ENCODE assay signal across 14 cellular contexts in the genomic region with DNA sequence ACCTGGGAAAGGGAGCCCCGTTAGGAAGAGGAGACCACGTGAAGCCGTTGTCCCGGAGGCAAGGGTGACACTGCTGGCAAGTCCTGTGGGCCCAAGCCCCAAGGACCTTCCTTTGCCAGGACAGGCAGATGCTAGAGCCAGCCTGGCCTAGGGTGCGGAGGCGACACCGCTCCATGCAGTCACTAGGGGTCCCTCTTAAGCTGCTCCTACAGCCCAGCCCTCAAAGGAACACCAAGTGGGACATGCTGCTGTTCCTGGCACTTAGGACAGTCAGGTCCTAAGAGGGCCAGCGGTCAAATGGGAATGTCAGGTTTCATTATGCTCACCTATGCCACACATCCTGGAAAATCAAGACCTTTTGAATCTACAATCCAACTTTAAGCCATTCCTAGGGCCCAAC. TPM values are rescaled to one million over a fixed set of nuclear protein-coding genes. Genes with fewer than 3 reads are reported as not detected.
DNase-seq lines count a peak whose midpoint lies in the region; ATAC-seq and TF ChIP-seq lines count a peak whose summit lies in the region.
"Had no signal": no experiment of that assay in that cellular context is flagged by ENCODE, and none has a peak within 500 bp of the region (broad histone marks: within the 10 kb centered on the region; RNA-seq: fewer than 3 reads in every experiment).

No MANE protein-coding gene starts in this region.

- intact Hi-C loops in dorsolateral prefrontal cortex (cut with DNase I): no loop called here

- peaks cover 0 to 5% (median 0%) of the 10 kb centered on the region in 45 donors for H3K27me3 ChIP-seq in dorsolateral prefrontal cortex
- H3K27me3 ChIP-seq: ovary, SJSA1 had no signal

- TF ChIP-seq CTCF in AG09309 (IDR thresholded peaks at IDR 0.05; ENCODE audit: control insufficient read depth, insufficient read depth, low read depth, low read length, missing control alignments) (peak; percentile 1), GM12875 (IDR thresholded peaks at IDR 0.05; ENCODE audit: borderline replicate concordance, insufficient read depth, low read depth, low read length) (0 out of 2 replicates have a peak, but pooled peaks have one; percentile 19), dorsolateral prefrontal cortex (IDR thresholded peaks at IDR 0.05 in 54 of 56, conservative IDR thresholded peaks at IDR 0.05 in 2 of 56; ENCODE audit: low read depth in 1 of 56, partially characterized antibody in 56 of 56) (no peak)

- H3K4me3 ChIP-seq in AG09309 (ENCODE audit: control insufficient read depth, low read depth, low read length): no peak overlapping the region
- H3K4me3 ChIP-seq in GM12875 (ENCODE audit: low read depth, low read length): no peak overlapping the region
- H3K4me3 ChIP-seq in dorsolateral prefrontal cortex: no peak overlapping the region
- H3K4me3 ChIP-seq: heart right ventricle, ovary, SJSA1 had no signal

- DNase-seq in AG09309 (ENCODE audit: low read depth) (no peak), NOMO-1 treated with DMSO at 0.1 percent for 48 hours (lab: John Stamatoyannopoulos, UW; ENCODE audit: unreplicated experiment) (peak; percentile 49), erythroblast (lab: John Stamatoyannopoulos, UW) (peak; percentile 26 to 37), NCI-H2029 treated with DMSO at 0.1 percent for 48 hours (lab: John Stamatoyannopoulos, UW) (no peak), dorsolateral prefrontal cortex (no peak)
- DNase-seq in activated CD8-positive, alpha-beta memory T cell treated with anti-CD3 and anti-CD28 coated beads, Interleukin-2, amount 50 U/mL, for 48 hours: no peak
- DNase-seq: aorta, heart right ventricle, NCI-H1048, NCI-H510A treated with DMSO at 0.1 percent for 48 hours, ovary had no signal

- no peak overlapping the region for H3K27ac ChIP-seq in dorsolateral prefrontal cortex
- H3K27ac ChIP-seq: ovary, SJSA1 had no signal

- no peak for TF ChIP-seq POLR2A in erythroblast (IDR thresholded peaks at IDR 0.05; ENCODE audit: low read length)

- no peak for ATAC-seq in HG02981 (IDR thresholded peaks at IDR 0.05; ENCODE audit: unreplicated experiment)

RNA-seq across cellular contexts. Expression of gene RPN1, which starts 59.7 kb away (rescaled TPM):
- 100 to 1,000 TPM in 12 of 120 experiments, 10 to 100 TPM in 108; 67.6 to 110 (median 88.8) TPM for total RNA-seq in dorsolateral prefrontal cortex

Comparison
In these comparisons a context has a peak if more than half of its experiments do, and no peak if none do; other contexts are left out.
1. DNase-seq: peak in NOMO-1 treated with DMSO at 0.1 percent for 48 hours (single experiment) and erythroblast (2 of 2); none in AG09309 (single experiment), NCI-H2029 treated with DMSO at 0.1 percent for 48 hours (single experiment), activated CD8-positive, alpha-beta memory T cell treated with anti-CD3 and anti-CD28 coated beads, Interleukin-2, amount 50 U/mL, for 48 hours (single experiment) and dorsolateral prefrontal cortex (0 of 10).
2. CTCF ChIP-seq: peak in AG09309 (single experiment) and GM12875 (single experiment); none in dorsolateral prefrontal cortex (0 of 56).